ENCODE assay signal across 1 cellular context in genomic region chr7:46253500-46253899, GRCh38.
TF ChIP-seq lines count a peak whose summit lies in the region.

No MANE protein-coding gene starts in this region.

TF ChIP-seq in SK-N-SH treated with all-trans-retinoic acid at 6 μM for 48 hours, 23 proteins besides CTCF, POLR2A, EP300 and RAD21 (continued from another document):
- TF ChIP-seq CSRNP3 (CRISPR knock-in tag; IDR thresholded peaks at IDR 0.05) = no peak
